In the genomic region with DNA sequence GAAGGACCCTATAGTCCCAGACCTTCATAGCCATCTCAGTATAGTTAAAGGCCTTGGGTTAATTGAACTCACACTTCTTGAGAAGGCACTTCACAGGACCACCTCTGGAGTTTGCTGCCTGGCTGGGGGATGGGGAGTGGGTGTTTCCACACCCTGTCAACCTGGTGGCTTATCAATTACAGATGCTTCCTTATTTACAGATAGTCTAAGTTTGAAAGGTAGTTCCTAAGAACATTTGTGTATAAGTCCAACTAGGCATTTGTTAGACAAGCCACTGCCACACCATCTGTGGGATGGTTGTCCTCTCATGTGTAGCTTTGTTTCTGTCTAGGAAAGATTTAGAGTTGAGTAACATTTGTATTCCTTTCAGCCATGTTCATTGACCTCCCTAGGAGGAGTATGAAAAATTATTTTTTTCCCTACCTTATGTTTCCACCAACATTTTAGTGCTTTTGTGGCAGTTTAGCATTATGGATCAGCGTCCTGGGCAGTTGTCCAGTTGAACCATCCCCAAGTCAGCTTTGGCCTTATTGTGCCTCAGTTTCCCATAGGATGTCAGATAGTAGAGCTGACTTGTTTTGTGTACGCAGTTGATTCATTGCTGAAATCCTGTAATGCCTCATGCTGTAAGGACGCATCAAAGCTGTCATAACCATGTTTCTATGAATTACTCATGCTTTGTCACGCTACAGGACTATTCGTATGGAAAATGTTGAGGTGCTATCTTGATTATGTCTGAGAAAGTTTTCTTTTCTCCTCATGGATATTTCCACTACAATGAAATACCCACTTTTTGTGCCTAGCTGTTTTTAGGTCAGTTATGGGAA, we compare ENCODE assay signal across 1 cellular context.
TF ChIP-seq lines count a peak whose summit lies in the region.

No MANE protein-coding gene starts in this region.

TF ChIP-seq in GM23338, 12 proteins besides CTCF, POLR2A, EP300 and RAD21 (continued from another document):
- TF ChIP-seq, protein P1, sequence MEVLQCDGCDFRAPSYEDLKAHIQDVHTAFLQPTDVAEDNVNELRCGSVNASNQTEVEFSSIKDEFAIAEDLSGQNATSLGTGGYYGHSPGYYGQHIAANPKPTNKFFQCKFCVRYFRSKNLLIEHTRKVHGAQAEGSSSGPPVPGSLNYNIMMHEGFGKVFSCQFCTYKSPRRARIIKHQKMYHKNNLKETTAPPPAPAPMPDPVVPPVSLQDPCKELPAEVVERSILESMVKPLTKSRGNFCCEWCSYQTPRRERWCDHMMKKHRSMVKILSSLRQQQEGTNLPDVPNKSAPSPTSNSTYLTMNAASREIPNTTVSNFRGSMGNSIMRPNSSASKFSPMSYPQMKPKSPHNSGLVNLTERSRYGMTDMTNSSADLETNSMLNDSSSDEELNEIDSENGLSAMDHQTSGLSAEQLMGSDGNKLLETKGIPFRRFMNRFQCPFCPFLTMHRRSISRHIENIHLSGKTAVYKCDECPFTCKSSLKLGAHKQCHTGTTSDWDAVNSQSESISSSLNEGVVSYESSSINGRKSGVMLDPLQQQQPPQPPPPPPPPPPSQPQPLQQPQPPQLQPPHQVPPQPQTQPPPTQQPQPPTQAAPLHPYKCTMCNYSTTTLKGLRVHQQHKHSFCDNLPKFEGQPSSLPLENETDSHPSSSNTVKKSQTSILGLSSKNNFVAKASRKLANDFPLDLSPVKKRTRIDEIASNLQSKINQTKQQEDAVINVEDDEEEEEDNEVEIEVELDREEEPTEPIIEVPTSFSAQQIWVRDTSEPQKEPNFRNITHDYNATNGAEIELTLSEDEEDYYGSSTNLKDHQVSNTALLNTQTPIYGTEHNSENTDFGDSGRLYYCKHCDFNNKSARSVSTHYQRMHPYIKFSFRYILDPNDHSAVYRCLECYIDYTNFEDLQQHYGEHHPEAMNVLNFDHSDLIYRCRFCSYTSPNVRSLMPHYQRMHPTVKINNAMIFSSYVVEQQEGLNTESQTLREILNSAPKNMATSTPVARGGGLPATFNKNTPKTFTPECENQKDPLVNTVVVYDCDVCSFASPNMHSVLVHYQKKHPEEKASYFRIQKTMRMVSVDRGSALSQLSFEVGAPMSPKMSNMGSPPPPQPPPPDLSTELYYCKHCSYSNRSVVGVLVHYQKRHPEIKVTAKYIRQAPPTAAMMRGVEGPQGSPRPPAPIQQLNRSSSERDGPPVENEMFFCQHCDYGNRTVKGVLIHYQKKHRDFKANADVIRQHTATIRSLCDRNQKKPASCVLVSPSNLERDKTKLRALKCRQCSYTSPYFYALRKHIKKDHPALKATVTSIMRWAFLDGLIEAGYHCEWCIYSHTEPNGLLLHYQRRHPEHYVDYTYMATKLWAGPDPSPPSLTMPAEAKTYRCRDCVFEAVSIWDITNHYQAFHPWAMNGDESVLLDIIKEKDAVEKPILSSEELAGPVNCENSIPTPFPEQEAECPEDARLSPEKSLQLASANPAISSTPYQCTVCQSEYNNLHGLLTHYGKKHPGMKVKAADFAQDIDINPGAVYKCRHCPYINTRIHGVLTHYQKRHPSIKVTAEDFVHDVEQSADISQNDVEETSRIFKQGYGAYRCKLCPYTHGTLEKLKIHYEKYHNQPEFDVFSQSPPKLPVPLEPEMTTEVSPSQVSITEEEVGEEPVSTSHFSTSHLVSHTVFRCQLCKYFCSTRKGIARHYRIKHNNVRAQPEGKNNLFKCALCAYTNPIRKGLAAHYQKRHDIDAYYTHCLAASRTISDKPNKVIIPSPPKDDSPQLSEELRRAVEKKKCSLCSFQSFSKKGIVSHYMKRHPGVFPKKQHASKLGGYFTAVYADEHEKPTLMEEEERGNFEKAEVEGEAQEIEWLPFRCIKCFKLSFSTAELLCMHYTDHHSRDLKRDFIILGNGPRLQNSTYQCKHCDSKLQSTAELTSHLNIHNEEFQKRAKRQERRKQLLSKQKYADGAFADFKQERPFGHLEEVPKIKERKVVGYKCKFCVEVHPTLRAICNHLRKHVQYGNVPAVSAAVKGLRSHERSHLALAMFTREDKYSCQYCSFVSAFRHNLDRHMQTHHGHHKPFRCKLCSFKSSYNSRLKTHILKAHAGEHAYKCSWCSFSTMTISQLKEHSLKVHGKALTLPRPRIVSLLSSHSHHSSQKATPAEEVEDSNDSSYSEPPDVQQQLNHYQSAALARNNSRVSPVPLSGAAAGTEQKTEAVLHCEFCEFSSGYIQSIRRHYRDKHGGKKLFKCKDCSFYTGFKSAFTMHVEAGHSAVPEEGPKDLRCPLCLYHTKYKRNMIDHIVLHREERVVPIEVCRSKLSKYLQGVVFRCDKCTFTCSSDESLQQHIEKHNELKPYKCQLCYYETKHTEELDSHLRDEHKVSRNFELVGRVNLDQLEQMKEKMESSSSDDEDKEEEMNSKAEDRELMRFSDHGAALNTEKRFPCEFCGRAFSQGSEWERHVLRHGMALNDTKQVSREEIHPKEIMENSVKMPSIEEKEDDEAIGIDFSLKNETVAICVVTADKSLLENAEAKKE (CRISPR knock-in tag; IDR thresholded peaks at IDR 0.05): no peak
- no peak for TF ChIP-seq ZNF114 (CRISPR knock-in tag; IDR thresholded peaks at IDR 0.05)
